In genomic region chr19:51688665-51689571, GRCh38 we compare ENCODE assay signal across 8 cellular contexts. TPM values are rescaled to one million over a fixed set of nuclear protein-coding genes. Genes with fewer than 3 reads are reported as not detected.
A peak's percentile ranks its signal among the peaks of the same experiment; 100 is the strongest.
DNase-seq lines count a peak whose midpoint lies in the region; ATAC-seq and TF ChIP-seq lines count a peak whose summit lies in the region.

No MANE protein-coding gene starts in this region.

- H3K36me3 ChIP-seq in heart left ventricle, result peaks cover 0 to 13% (median 4%) of the 10 kb centered on the region in 9 donors

- no peaks in the 10 kb centered on the region for H3K27me3 ChIP-seq in heart left ventricle

- TF ChIP-seq CTCF in heart left ventricle (IDR thresholded peaks at IDR 0.05) (peak in 4 of 12 donors; percentile 4 to 28 (median 22)), omental fat pad (IDR thresholded peaks at IDR 0.05) (no peak)

- peak in 1 of 2 donors; percentile 69 for TF ChIP-seq POLR2A in heart left ventricle (IDR thresholded peaks at IDR 0.05)

- H3K9me3 ChIP-seq in heart left ventricle, result no peaks in the 10 kb centered on the region

- H3K27ac ChIP-seq in angular gyrus (ENCODE audit: low read depth, low read length) (peak overlapping the region; percentile 99), heart left ventricle (peak overlapping the region; percentile 90 to 100 (median 98))

- intact Hi-C loops in heart left ventricle (cut with DNase I), result loop anchor here in 4 of 10 donors (1.0 to 5.0 kb wide), 3 partner anchors 15 to 322 kb away; partner anchors contain the start of genes CLDND2 (in 2 of the 4) and ETFB (in 2 of the 4)

- peak; percentile 55 for DNase-seq in 8988T
- DNase-seq in GM04503 (ENCODE audit: low read depth), result peak; percentile 83
- peak; percentile 89 for DNase-seq in NCI-H510A (lab: John Stamatoyannopoulos, UW)
- DNase-seq in heart left ventricle, result peak; percentile 94 to 96 (median 95)
- peak; percentile 66 for DNase-seq in omental fat pad (ENCODE audit: low spot score)

- peaks cover 0 to 48% (median 33%) of the 10 kb centered on the region in 12 donors for H3K4me1 ChIP-seq in heart left ventricle

- H3K4me3 ChIP-seq in heart left ventricle, result peak overlapping the region; percentile 63 to 99 (median 94)

- ATAC-seq in heart left ventricle, result peak; percentile 89 to 93 (median 90)
- peak; percentile 55 for ATAC-seq in omental fat pad (ENCODE audit: low FRiP score)
- no peak for ATAC-seq in HG03439 (IDR thresholded peaks at IDR 0.05; ENCODE audit: unreplicated experiment)
- no peak for ATAC-seq in GM18870 (IDR thresholded peaks at IDR 0.05; ENCODE audit: unreplicated experiment)

- 0 to 2% (median 1%) methylated on average over 17 to 63 of the region's 63 CpGs for WGBS in heart left ventricle, 4 donors

RNA-seq across cellular contexts. Expression of gene SPACA6, which starts 4.2 kb away (rescaled TPM):
- total RNA-seq in heart left ventricle (10 to 100 TPM in 5 of 9 donors, 1 to 10 TPM in 4; 2.9 to 15.1 (median 10.2) TPM), omental fat pad (10 to 100 TPM in 3 of 4 donors, 1 to 10 TPM in 1; 6.2 to 14.2 (median 11.4) TPM)
- polyA plus RNA-seq in heart left ventricle, result 10 to 100 TPM in 1 of 2 donors, 1 to 10 TPM in 1; 6.1 to 16.8 TPM

RNA-seq across cellular contexts. Expression of gene HAS1, which starts 34.9 kb away (rescaled TPM):
- total RNA-seq in heart left ventricle (10 to 100 TPM in 1 of 9 donors, 1 to 10 TPM in 1, under 1 TPM in 4, not detected in 3; 0.17 to 16.0 (median 0.81) TPM), omental fat pad (100 to 1,000 TPM in 2 of 4 donors, 10 to 100 TPM in 1, 1 to 10 TPM in 1; 1.1 to 534 (median 190) TPM)
- polyA plus RNA-seq in heart left ventricle, result under 1 TPM; 0.15 to 0.40 TPM

RNA-seq across cellular contexts. Expression of gene SIGLEC14, which starts 42.3 kb away (rescaled TPM):
- total RNA-seq in heart left ventricle (10 to 100 TPM in 1 of 9 donors, 1 to 10 TPM in 4, under 1 TPM in 2, not detected in 2; 0.20 to 17.9 (median 1.3) TPM), omental fat pad (10 to 100 TPM in 2 of 4 donors, 1 to 10 TPM in 1, not detected in 1; 1.9 to 12.6 (median 12.2) TPM)
- 1 to 10 TPM in 1 of 2 donors, under 1 TPM in 1; 0.27 to 1.3 TPM for polyA plus RNA-seq in heart left ventricle

RNA-seq across cellular contexts. Expression of gene SIGLEC5, which starts 58.7 kb away (rescaled TPM):
- total RNA-seq in heart left ventricle (1 to 10 TPM in 1 of 9 donors, under 1 TPM in 4, not detected in 4; 0.16 to 1.3 (median 0.24) TPM), omental fat pad (under 1 TPM in 1 of 4 donors, not detected in 3; 0.19 TPM)
- under 1 TPM in 1 of 2 donors, not detected in 1; 0.15 TPM for polyA plus RNA-seq in heart left ventricle

Comparison
In these comparisons a context has a peak if more than half of its experiments do, and no peak if none do; other contexts are left out.
1. ATAC-seq: peak in heart left ventricle (4 of 4) and omental fat pad (single experiment); none in HG03439 (single experiment) and GM18870 (single experiment).
2. Peak in every context shown above with its lines, with median percentiles within 50 percentile points of each other: DNase-seq.